Comparison of ENCODE assay signal across 19 cellular contexts in the genomic region with DNA sequence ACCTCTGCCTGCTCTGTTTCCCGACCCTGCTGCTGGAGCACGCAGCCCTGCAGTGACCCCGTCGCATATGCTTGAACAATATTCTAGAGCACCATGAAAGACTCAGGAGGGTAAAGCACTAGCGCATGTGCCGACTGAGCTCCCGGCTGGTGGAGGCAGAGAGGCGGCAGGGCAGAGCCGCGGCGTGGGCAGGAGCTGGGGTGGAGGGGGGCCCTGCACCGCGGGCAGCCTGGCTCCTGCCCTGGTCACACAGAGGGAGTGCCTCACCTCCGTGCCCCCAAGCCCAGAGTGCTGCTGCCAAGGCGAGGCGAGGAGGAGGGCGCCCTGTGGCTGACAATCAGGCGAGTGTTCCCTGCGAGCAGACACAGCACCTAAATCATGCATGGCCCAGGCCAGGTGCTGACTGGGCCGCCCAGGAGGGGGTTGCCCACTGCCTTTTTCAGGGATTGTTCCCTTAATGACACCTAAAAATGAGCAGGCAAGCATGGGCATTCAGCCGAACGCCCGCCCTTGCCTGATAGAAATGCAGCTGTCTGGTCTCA.
"Had no signal": no experiment of that assay in that cellular context is flagged by ENCODE, and none has a peak within 500 bp of the region (broad histone marks: within the 10 kb centered on the region; RNA-seq: fewer than 3 reads in every experiment).

No MANE protein-coding gene starts in this region.

- FAIRE-seq: colon, keratinocyte, small intestine had no signal

- DNase-seq: effector memory CD8-positive, alpha-beta T cell; esophagus squamous epithelium; foreskin fibroblast; immature natural killer cell; left cardiac atrium; naive thymus-derived CD4-positive, alpha-beta T cell; nephron progenitor cell; ovary; small intestine; stimulated activated CD4-positive, alpha-beta T cell treated with anti-CD3 and anti-CD28 coated beads, Interleukin-2, amount 100 ng/mL, for 48 hours; stimulated activated CD8-positive, alpha-beta memory T cell treated with anti-CD3 and anti-CD28 coated beads, Interleukin-4, amount 100 ng/mL, for 48 hours; stimulated activated naive CD8-positive, alpha-beta T cell treated with anti-CD3 and anti-CD28 coated beads, Interleukin-15, Interleukin-2, amounts not matched to agents 100 U/mL and 50 U/mL, for 24 hours; thyroid gland; uterus had no signal

- ATAC-seq: effector memory CD8-positive, alpha-beta T cell; left cardiac atrium; naive thymus-derived CD4-positive, alpha-beta T cell; stimulated activated effector memory CD8-positive, alpha-beta T cell treated with anti-CD3 and anti-CD28 coated beads, Interleukin-12 subunit alpha, Interleukin-12 subunit beta, amount 100 ng/mL, for 72 hours; stimulated activated naive CD8-positive, alpha-beta T cell treated with anti-CD3 and anti-CD28 coated beads, Interleukin-15, Interleukin-2, amounts not matched to agents 100 U/mL and 50 U/mL, for 24 hours had no signal

- H3K27ac ChIP-seq: esophagus squamous epithelium, neutrophil, ovary, suprapubic skin, thyroid gland, uterus had no signal

- H3K27me3 ChIP-seq: ovary, thyroid gland, uterus had no signal

- H3K4me3 ChIP-seq: esophagus squamous epithelium, ovary, suprapubic skin, thyroid gland, uterus had no signal

- H3K4me1 ChIP-seq: esophagus squamous epithelium, suprapubic skin, thyroid gland, uterus had no signal

- H3K36me3 ChIP-seq: esophagus squamous epithelium, neutrophil, ovary, suprapubic skin, thyroid gland, uterus had no signal

- H3K9me3 ChIP-seq: esophagus squamous epithelium, neutrophil, ovary, suprapubic skin, thyroid gland, uterus had no signal
